ENCODE assay signal across 20 cellular contexts in genomic region chr4:189664693-189665250, GRCh38.
A peak's percentile ranks its signal among the peaks of the same experiment; 100 is the strongest.
DNase-seq lines count a peak whose midpoint lies in the region; ATAC-seq and TF ChIP-seq lines count a peak whose summit lies in the region.
"Had no signal": no experiment of that assay in that cellular context is flagged by ENCODE, and none has a peak within 500 bp of the region (broad histone marks: within the 10 kb centered on the region; RNA-seq: fewer than 3 reads in every experiment).

No MANE protein-coding gene starts in this region.

- H3K36me3 ChIP-seq in ovary, result no peaks in the 10 kb centered on the region
- H3K36me3 ChIP-seq in testis (ENCODE audit: low read depth, missing control alignments), result no peaks in the 10 kb centered on the region
- H3K36me3 ChIP-seq: BLaER1 had no signal

- H3K4me3 Mint-ChIP-seq in stimulated activated naive CD8-positive, alpha-beta T cell treated with anti-CD3 and anti-CD28 coated beads, Interleukin-15, amount 100 ng/mL, for 72 hours, result no peak overlapping the region
- H3K4me3 Mint-ChIP-seq: B cell; CD4-positive, CD25-positive, alpha-beta regulatory T cell; CD8-positive, alpha-beta T cell; H9 had no signal

- TF ChIP-seq EP300 in ovary (IDR thresholded peaks at IDR 0.05), result no peak

- TF ChIP-seq POLR2A in ovary (IDR thresholded peaks at IDR 0.05) (no peak), testis (IDR thresholded peaks at IDR 0.05) (no peak)

- intact Hi-C loops in ovary (cut with DNase I), result no loop called here
- intact Hi-C loops in testis (cut with DNase I; ENCODE audit: low total_unique reads), result no loop called here

- no peaks in the 10 kb centered on the region for H3K9me3 Mint-ChIP-seq in stimulated activated naive CD8-positive, alpha-beta T cell treated with anti-CD3 and anti-CD28 coated beads, Interleukin-15, amount 100 ng/mL, for 72 hours
- H3K9me3 Mint-ChIP-seq: CD8-positive, alpha-beta T cell had no signal

- TF ChIP-seq CTCF in ovary (IDR thresholded peaks at IDR 0.05) (no peak), testis (IDR thresholded peaks at IDR 0.05) (no peak), foreskin keratinocyte (conservative IDR thresholded peaks at IDR 0.05) (no peak)

- no peaks in the 10 kb centered on the region for H3K27me3 Mint-ChIP-seq in stimulated activated naive CD8-positive, alpha-beta T cell treated with anti-CD3 and anti-CD28 coated beads, Interleukin-15, amount 100 ng/mL, for 72 hours
- H3K27me3 Mint-ChIP-seq: B cell; CD4-positive, CD25-positive, alpha-beta regulatory T cell had no signal

- H3K27me3 ChIP-seq in ovary (no peaks in the 10 kb centered on the region), testis (no peaks in the 10 kb centered on the region), foreskin keratinocyte (no peaks in the 10 kb centered on the region)
- H3K27me3 ChIP-seq: BLaER1 had no signal

- 87 to 91% (median 89%) methylated on average over 26 to 27 of the region's 27 CpGs for whole genome bisulfite sequencing in ovary, 3 donors
- WGBS in testis, 2 donors, result 48 to 82% methylated on average over 7 to 25 of the region's 27 CpGs

- H3K4me1 Mint-ChIP-seq in stimulated activated naive CD8-positive, alpha-beta T cell treated with anti-CD3 and anti-CD28 coated beads, Interleukin-15, amount 100 ng/mL, for 72 hours, result no peaks in the 10 kb centered on the region
- H3K4me1 Mint-ChIP-seq: B cell; CD4-positive, CD25-positive, alpha-beta regulatory T cell had no signal

- no peak overlapping the region for H3K27ac Mint-ChIP-seq in stimulated activated naive CD8-positive, alpha-beta T cell treated with anti-CD3 and anti-CD28 coated beads, Interleukin-15, amount 100 ng/mL, for 72 hours
- H3K27ac Mint-ChIP-seq: B cell; CD4-positive, CD25-positive, alpha-beta regulatory T cell; CD8-positive, alpha-beta T cell; H9 had no signal

- H3K27ac ChIP-seq in ovary (peak overlapping the region; percentile 33 to 62), testis (peak overlapping the region; percentile 19 to 44), foreskin keratinocyte (no peak overlapping the region)
- H3K27ac ChIP-seq: 22Rv1, BLaER1, C4-2B, GM23248 had no signal

- peak; percentile 6 for DNase-seq in activated gamma-delta T cell (lab: John Stamatoyannopoulos, UW)
- DNase-seq in activated gamma-delta T cell treated with Interleukin-2 at 50 U/mL for 16 hours, result no peak
- no peak for DNase-seq in stimulated activated naive CD8-positive, alpha-beta T cell treated with anti-CD3 and anti-CD28 coated beads, Interleukin-15, amount 100 ng/mL, for 72 hours
- DNase-seq in stimulated activated naive CD8-positive, alpha-beta T cell treated with anti-CD3 and anti-CD28 coated beads, Interleukin-15, Interleukin-2, amounts not matched to agents 100 U/mL and 50 U/mL, for 24 hours, result no peak
- no peak for DNase-seq in ovary
- DNase-seq in testis, result no peak
- no peak for DNase-seq in foreskin keratinocyte
- DNase-seq: Caco-2; CD4-positive, CD25-positive, alpha-beta regulatory T cell; CD8-positive, alpha-beta T cell; DMS153; DND-41; GM23248; H9 had no signal

- peak; percentile 18 for ATAC-seq in stimulated activated naive CD8-positive, alpha-beta T cell treated with anti-CD3 and anti-CD28 coated beads, Interleukin-15, amount 100 ng/mL, for 72 hours
- ATAC-seq in stimulated activated naive CD8-positive, alpha-beta T cell treated with anti-CD3 and anti-CD28 coated beads, Interleukin-15, Interleukin-2, amounts not matched to agents 100 U/mL and 50 U/mL, for 24 hours, result no peak
- ATAC-seq in foreskin keratinocyte, result no peak
- ATAC-seq in GM21717 (IDR thresholded peaks at IDR 0.05; ENCODE audit: unreplicated experiment), result no peak
- ATAC-seq: CD8-positive, alpha-beta T cell; HCT116 had no signal

- H3K4me1 ChIP-seq in ovary (ENCODE audit: insufficient read depth) (peaks cover 5% of the 10 kb centered on the region), testis (peaks cover 10% of the 10 kb centered on the region), foreskin keratinocyte (no peaks in the 10 kb centered on the region)
- H3K4me1 ChIP-seq: BLaER1, Caco-2 had no signal

- H3K9me3 ChIP-seq in ovary (no peaks in the 10 kb centered on the region), testis (no peaks in the 10 kb centered on the region)
- H3K9me3 ChIP-seq: Caco-2 had no signal

- H3K4me3 ChIP-seq in ovary (no peak overlapping the region), testis (peak overlapping the region in 1 of 2 donors; percentile 21)
- H3K4me3 ChIP-seq: BLaER1, GM23248 had no signal
